Comparison of ENCODE assay signal across 26 cellular contexts in genomic region chr7:142595816-142596516, GRCh38.
"Had no signal": no experiment of that assay in that cellular context is flagged by ENCODE, and none has a peak within 500 bp of the region (broad histone marks: within the 10 kb centered on the region; RNA-seq: fewer than 3 reads in every experiment).

No MANE protein-coding gene starts in this region.

- H3K27me3 ChIP-seq: neutrophil, right lobe of liver, testis had no signal

- FAIRE-seq: astrocyte, endometrium, keratinocyte, urothelium cell line had no signal

- H3K4me1 ChIP-seq: gastroesophageal sphincter, right lobe of liver, testis, transverse colon had no signal

- H3K27ac ChIP-seq: gastroesophageal sphincter, neutrophil, right lobe of liver, testis, transverse colon had no signal

- DNase-seq: activated CD4-positive, alpha-beta memory T cell treated with anti-CD3 and anti-CD28 coated beads, Interleukin-2, amount 10 ng/mL, durations not matched to agents 7 days and 5 days; activated CD4-positive, alpha-beta T cell treated with anti-CD3 and anti-CD28 coated beads for 1 hour; activated CD4-positive, alpha-beta T cell treated with anti-CD3 and anti-CD28 coated beads, Interleukin-2, amount 10 ng/mL, durations not matched to agents 7 days and 5 days; activated gamma-delta T cell treated with Interleukin-2 at 50 U/mL for 16 hours; activated naive CD4-positive, alpha-beta T cell treated with anti-CD3 and anti-CD28 coated beads, Interleukin-2, amount 50 U/mL, for 16 hours; activated T-cell treated with anti-CD3 and anti-CD28 coated beads, Interleukin-2, amount 50 U/mL, for 4 hours; amniotic stem cell; central memory CD4-positive, alpha-beta T cell; head of caudate nucleus; hippocampal formation; left colon; naive B cell; nephron progenitor cell; right lobe of liver; stimulated activated CD4-positive, alpha-beta T cell treated with anti-CD3 and anti-CD28 coated beads, Interleukin-2, amount 100 ng/mL, for 48 hours; stimulated activated naive CD4-positive, alpha-beta T cell treated with Interleukin-2 at 50 U/mL for 16 hours; T-helper 9 cell; testis; transverse colon had no signal

- H3K9me3 ChIP-seq: gastroesophageal sphincter, neutrophil, right lobe of liver, testis, transverse colon had no signal

- ATAC-seq: activated T-cell treated with anti-CD3 and anti-CD28 coated beads, Interleukin-2, amount 50 U/mL, for 4 hours; activated T-helper 17 cell treated with anti-CD3 and anti-CD28 coated beads, Interleukin-2, amount 50 U/mL, for 72 hours; gastroesophageal sphincter; left colon had no signal

- H3K36me3 ChIP-seq: gastroesophageal sphincter, neutrophil, right lobe of liver, transverse colon had no signal

- H3K4me3 ChIP-seq: gastroesophageal sphincter, right lobe of liver, testis, transverse colon had no signal
